In genomic region chr6:15642276-15642675, GRCh38 we compare ENCODE assay signal across 16 cellular contexts. TPM values are rescaled to one million over a fixed set of nuclear protein-coding genes. Genes with fewer than 3 reads are reported as not detected.
A peak's percentile ranks its signal among the peaks of the same experiment; 100 is the strongest.
DNase-seq lines count a peak whose midpoint lies in the region; ATAC-seq, FAIRE-seq and TF ChIP-seq lines count a peak whose summit lies in the region.
"Had no signal": no experiment of that assay in that cellular context is flagged by ENCODE, and none has a peak within 500 bp of the region (broad histone marks: within the 10 kb centered on the region; RNA-seq: fewer than 3 reads in every experiment).

No MANE protein-coding gene starts in this region.

- H3K36me3 ChIP-seq in DND-41 (ENCODE audit: insufficient read depth, low read length) (peaks cover 67% of the 10 kb centered on the region), HEK293 (ENCODE audit: control insufficient read depth in 2 of 2, insufficient read depth in 1 of 2, low read length in 2 of 2) (peaks cover 12 to 25% of the 10 kb centered on the region in 2 experiments; a peak in 2 of 3 replicates), astrocyte (ENCODE audit: insufficient read depth, low read length) (no peaks in the 10 kb centered on the region)

- no peak overlapping the region for H3K4me3 ChIP-seq in DND-41 (ENCODE audit: low read depth in 1 of 2, low read length in 2 of 2)
- H3K4me3 ChIP-seq in HEK293 (ENCODE audit: low read depth, low read length): no peak overlapping the region
- no peak overlapping the region for H3K4me3 ChIP-seq in astrocyte (ENCODE audit: insufficient read depth, low read depth, low read length)
- H3K4me3 ChIP-seq: coronary artery, sigmoid colon, transverse colon had no signal

- CTCF ChIA-PET in HEK293 (lab: Yijun Ruan, JAX): interaction anchor here (0.6 to 1.1 kb wide), 6 partner anchors 17 to 996 kb away, joined by 3 to 7 read pairs (median 4); no protein-coding TSS in a partner anchor

- intact Hi-C loops in left colon (cut with DNase I, micrococcal nuclease): no loop called here

- H2AFZ ChIP-seq in DND-41 (ENCODE audit: low read depth, low read length) (no peak overlapping the region), astrocyte (ENCODE audit: low read depth, low read length) (no peak overlapping the region)

- peaks cover 12% of the 10 kb centered on the region for H3K9me3 Mint-ChIP-seq in astrocyte (ENCODE audit: unreplicated experiment)

- H3K9ac ChIP-seq in DND-41 (ENCODE audit: low read depth, low read length) (no peak overlapping the region), astrocyte (ENCODE audit: low read length) (no peak overlapping the region)

- H3K27ac ChIP-seq in DND-41 (ENCODE audit: low read length) (no peak overlapping the region), HEK293 (ENCODE audit: extremely low read depth, low read depth, low read length) (no peak overlapping the region), astrocyte (ENCODE audit: low read depth, low read length) (no peak overlapping the region)
- H3K27ac ChIP-seq: coronary artery, sigmoid colon, transverse colon had no signal

- ATAC-seq in DND-41 (ENCODE audit: insufficient read depth, low read depth) (no peak), left colon (peak; percentile 37), omental fat pad (ENCODE audit: low FRiP score) (no peak)

- H3K4me2 ChIP-seq in DND-41 (ENCODE audit: insufficient read depth, low read length) (no peak overlapping the region), astrocyte (ENCODE audit: low read length) (no peak overlapping the region)

- H4K20me1 ChIP-seq in DND-41 (ENCODE audit: insufficient read depth, low read length): 0 out of 2 replicates have a peak, but pooled peaks cover 3% of the 10 kb centered on the region
- peaks cover 5% of the 10 kb centered on the region for H4K20me1 ChIP-seq in astrocyte (ENCODE audit: insufficient read depth, low read length)

- H3K27me3 ChIP-seq in DND-41 (ENCODE audit: insufficient read depth, low read length, poor library complexity) (no peaks in the 10 kb centered on the region), astrocyte (ENCODE audit: insufficient read depth, low read length) (no peaks in the 10 kb centered on the region)
- H3K27me3 ChIP-seq: sigmoid colon, transverse colon had no signal

- FAIRE-seq in astrocyte (lab: Jason Lieb, UNC): no peak

- H3K4me1 ChIP-seq in DND-41 (ENCODE audit: insufficient read depth, low read length) (no peaks in the 10 kb centered on the region), HEK293 (ENCODE audit: control insufficient read depth, insufficient read depth, low read length) (no peaks in the 10 kb centered on the region), astrocyte (ENCODE audit: insufficient read depth, low read length) (no peaks in the 10 kb centered on the region)
- H3K4me1 ChIP-seq: sigmoid colon, transverse colon had no signal

- H3K79me2 ChIP-seq in DND-41 (ENCODE audit: insufficient read depth, low read length) (peaks cover 44% of the 10 kb centered on the region), astrocyte (ENCODE audit: insufficient read depth, low read length) (no peaks in the 10 kb centered on the region)

- H3K9me3 ChIP-seq in DND-41 (ENCODE audit: insufficient read depth, low read length, severe bottlenecking) (peaks cover 32% of the 10 kb centered on the region), HEK293 (ENCODE audit: control insufficient read depth, insufficient read depth, low read depth, low read length) (no peaks in the 10 kb centered on the region; the same call in 1 of the 2 replicates), astrocyte (ENCODE audit: insufficient read depth, low read depth, low read length) (no peaks in the 10 kb centered on the region)

- H3K27me3 Mint-ChIP-seq in astrocyte (ENCODE audit: low read depth, unreplicated experiment): no peaks in the 10 kb centered on the region

- H3K4me1 Mint-ChIP-seq in astrocyte (ENCODE audit: low read depth, unreplicated experiment): no peaks in the 10 kb centered on the region

- no peak overlapping the region for H3K4me3 Mint-ChIP-seq in astrocyte (ENCODE audit: unreplicated experiment)

- H3K36me3 Mint-ChIP-seq in astrocyte (ENCODE audit: low read depth, unreplicated experiment): peaks cover 28% of the 10 kb centered on the region

- POLR2A ChIA-PET in HEK293 (lab: Yijun Ruan, JAX): no interaction called here

- H3K27ac Mint-ChIP-seq in astrocyte (ENCODE audit: unreplicated experiment): no peak overlapping the region

- no peak for DNase-seq in DND-41
- no peak for DNase-seq in astrocyte (ENCODE audit: low read depth)
- no peak for DNase-seq in left colon
- DNase-seq in SW480 (ENCODE audit: low spot score): no peak
- no peak for DNase-seq in omental fat pad (ENCODE audit: low spot score)
- no peak for DNase-seq in GM03348 (ENCODE audit: low spot score)
- DNase-seq in activated CD4-positive, alpha-beta T cell treated with anti-CD3 and anti-CD28 coated beads, Interleukin-2, amount 50 U/mL, for 48 hours: no peak
- DNase-seq: activated CD4-positive, alpha-beta T cell treated with anti-CD3 and anti-CD28 coated beads for 1 hour; activated naive CD4-positive, alpha-beta T cell; DMS153; NCI-H226; SHP77 treated with DMSO at 0.1 percent for 48 hours; sigmoid colon; transverse colon had no signal

- peak; percentile 33 for TF ChIP-seq CTCF in DND-41 (IDR thresholded peaks at IDR 0.05; ENCODE audit: borderline replicate concordance, extremely low read depth, low read length, poor library complexity, severe bottlenecking)
- TF ChIP-seq CTCF in HEK293 (tag by site-specific recombination; IDR thresholded peaks at IDR 0.05): no peak
- peak; percentile 21 for TF ChIP-seq CTCF in astrocyte (IDR thresholded peaks at IDR 0.05; ENCODE audit: insufficient read depth, low read depth, low read length)
- no peak for TF ChIP-seq CTCF in omental fat pad (IDR thresholded peaks at IDR 0.05)

TF ChIP-seq in HEK293, 187 proteins besides CTCF, POLR2A, EP300 and RAD21:
- TF ChIP-seq ZNF2 (tag by site-specific recombination; IDR thresholded peaks at IDR 0.05) (no peak), ZNF548 (tag by site-specific recombination; IDR thresholded peaks at IDR 0.05) (no peak), EGR2 (tag by site-specific recombination; IDR thresholded peaks at IDR 0.05; ENCODE audit: low read depth) (peak; percentile 59; the same call in 1 of the 2 replicates)

RNA-seq across cellular contexts. Expression of gene DTNBP1, which starts 20.6 kb away (rescaled TPM):
- total RNA-seq in astrocyte: 11.6 and 13.0 TPM in 2 replicates
- 10 to 100 TPM; 21.0 to 26.9 TPM for total RNA-seq in left colon
- total RNA-seq in omental fat pad: 10 to 100 TPM in 2 of 4 donors, 1 to 10 TPM in 2; 5.9 to 13.9 (median 10.4) TPM

Comparison
In these comparisons a context has a peak if more than half of its experiments do, and no peak if none do; other contexts are left out.
1. CTCF ChIP-seq: peak in DND-41 (single experiment) and astrocyte (single experiment); none in HEK293 (single experiment) and omental fat pad (0 of 3).